ENCODE assay signal across 16 cellular contexts in the genomic region with DNA sequence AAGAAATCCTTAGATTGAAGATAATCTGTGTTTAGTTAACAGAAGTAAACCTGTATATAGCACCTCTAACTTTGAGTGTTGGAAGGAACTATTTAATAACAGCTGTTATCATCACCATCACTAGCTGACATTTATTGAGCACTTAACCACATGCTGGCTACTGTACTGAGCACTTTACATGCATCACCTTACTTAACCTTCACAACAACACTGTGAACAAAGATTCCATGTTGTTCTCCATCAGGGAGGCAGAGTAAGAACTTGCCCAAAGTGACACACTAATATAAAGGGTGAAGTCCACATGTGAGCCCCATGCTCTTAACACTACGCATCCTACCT.
A peak's percentile ranks its signal among the peaks of the same experiment; 100 is the strongest.
DNase-seq lines count a peak whose midpoint lies in the region; ATAC-seq and TF ChIP-seq lines count a peak whose summit lies in the region.
"Had no signal": no experiment of that assay in that cellular context is flagged by ENCODE, and none has a peak within 500 bp of the region (broad histone marks: within the 10 kb centered on the region; RNA-seq: fewer than 3 reads in every experiment).

No MANE protein-coding gene starts in this region.

- no peaks in the 10 kb centered on the region for H3K9me3 ChIP-seq in gastroesophageal sphincter

- DNase-seq in fibroblast of villous mesenchyme (ENCODE audit: low read depth), result peak; percentile 42
- no peak for DNase-seq in progenitor cell of endocrine pancreas (ENCODE audit: low spot score, unreplicated experiment)
- DNase-seq in glomerular visceral epithelial cell (ENCODE audit: extremely low spot score), result no peak
- DNase-seq in activated naive CD8-positive, alpha-beta T cell treated with anti-CD3 and anti-CD28 coated beads for 36 hours, result no peak
- DNase-seq: DMS 273 treated with DMSO at 0.1 percent for 48 hours, NCI-H1092, NCI-H2227 treated with DMSO at 0.1 percent for 48 hours, NCI-H524, T-helper 1 cell had no signal

- WGBS in gastroesophageal sphincter (ENCODE audit: low coverage in 1 of 2), 2 donors, result 100% methylated on average over 1 of the region's 1 CpG; no CpG with 5 or more reads in 1 of the 2 donors

- H3K27ac Mint-ChIP-seq in progenitor cell of endocrine pancreas, result no peak overlapping the region
- no peak overlapping the region for H3K27ac Mint-ChIP-seq in activated naive CD8-positive, alpha-beta T cell treated with anti-CD3 and anti-CD28 coated beads for 36 hours

- peaks cover 20% of the 10 kb centered on the region for H3K36me3 Mint-ChIP-seq in progenitor cell of endocrine pancreas (ENCODE audit: insufficient read depth)
- H3K36me3 Mint-ChIP-seq in activated naive CD8-positive, alpha-beta T cell treated with anti-CD3 and anti-CD28 coated beads for 36 hours, result peaks cover 14% of the 10 kb centered on the region

- H3K4me3 Mint-ChIP-seq in progenitor cell of endocrine pancreas (ENCODE audit: low read depth), result no peak overlapping the region
- H3K4me3 Mint-ChIP-seq in activated naive CD8-positive, alpha-beta T cell treated with anti-CD3 and anti-CD28 coated beads for 36 hours, result no peak overlapping the region

- no peaks in the 10 kb centered on the region for H3K9me3 Mint-ChIP-seq in progenitor cell of endocrine pancreas (ENCODE audit: low read depth)
- H3K9me3 Mint-ChIP-seq in activated naive CD8-positive, alpha-beta T cell treated with anti-CD3 and anti-CD28 coated beads for 36 hours, result no peaks in the 10 kb centered on the region

- ATAC-seq in GM18505 (IDR thresholded peaks at IDR 0.05; ENCODE audit: unreplicated experiment), result peak; percentile 35
- peak; percentile 6 for ATAC-seq in GM21723 (IDR thresholded peaks at IDR 0.05; ENCODE audit: unreplicated experiment)
- peak; percentile 16 for ATAC-seq in HG03159 (IDR thresholded peaks at IDR 0.05; ENCODE audit: unreplicated experiment)
- no peak for ATAC-seq in gastroesophageal sphincter
- ATAC-seq: Panc1 had no signal

- no peak overlapping the region for H3K27ac ChIP-seq in gastroesophageal sphincter
- H3K27ac ChIP-seq: C4-2B, KMS-11 had no signal

- no peak for TF ChIP-seq POLR2A in GM18505 (IDR thresholded peaks at IDR 0.05; ENCODE audit: borderline replicate concordance, extremely low read depth, insufficient read depth, insufficient read length)
- no peak for TF ChIP-seq POLR2A in gastroesophageal sphincter (IDR thresholded peaks at IDR 0.05)

- TF ChIP-seq EP300 in gastroesophageal sphincter (IDR thresholded peaks at IDR 0.05), result no peak

- H3K36me3 ChIP-seq in gastroesophageal sphincter, result peaks cover 0 to 57% of the 10 kb centered on the region in 2 donors

- TF ChIP-seq CTCF in fibroblast of villous mesenchyme (IDR thresholded peaks at IDR 0.05; ENCODE audit: insufficient read depth, low read depth, low read length) (no peak), gastroesophageal sphincter (IDR thresholded peaks at IDR 0.05) (no peak), progenitor cell of endocrine pancreas (IDR thresholded peaks at IDR 0.05; ENCODE audit: unreplicated experiment) (no peak)

- H3K4me3 ChIP-seq in fibroblast of villous mesenchyme (ENCODE audit: low read depth, low read length) (no peak overlapping the region), gastroesophageal sphincter (no peak overlapping the region)

- H3K4me1 Mint-ChIP-seq in progenitor cell of endocrine pancreas (ENCODE audit: low read depth), result no peaks in the 10 kb centered on the region
- peaks cover 1% of the 10 kb centered on the region for H3K4me1 Mint-ChIP-seq in activated naive CD8-positive, alpha-beta T cell treated with anti-CD3 and anti-CD28 coated beads for 36 hours

- no peaks in the 10 kb centered on the region for H3K27me3 Mint-ChIP-seq in progenitor cell of endocrine pancreas
- no peaks in the 10 kb centered on the region for H3K27me3 Mint-ChIP-seq in activated naive CD8-positive, alpha-beta T cell treated with anti-CD3 and anti-CD28 coated beads for 36 hours

- H3K4me1 ChIP-seq in gastroesophageal sphincter, result no peaks in the 10 kb centered on the region

- H3K27me3 ChIP-seq in gastroesophageal sphincter, result no peaks in the 10 kb centered on the region
